13 cellular contexts compared by ENCODE assay signal in the genomic region with DNA sequence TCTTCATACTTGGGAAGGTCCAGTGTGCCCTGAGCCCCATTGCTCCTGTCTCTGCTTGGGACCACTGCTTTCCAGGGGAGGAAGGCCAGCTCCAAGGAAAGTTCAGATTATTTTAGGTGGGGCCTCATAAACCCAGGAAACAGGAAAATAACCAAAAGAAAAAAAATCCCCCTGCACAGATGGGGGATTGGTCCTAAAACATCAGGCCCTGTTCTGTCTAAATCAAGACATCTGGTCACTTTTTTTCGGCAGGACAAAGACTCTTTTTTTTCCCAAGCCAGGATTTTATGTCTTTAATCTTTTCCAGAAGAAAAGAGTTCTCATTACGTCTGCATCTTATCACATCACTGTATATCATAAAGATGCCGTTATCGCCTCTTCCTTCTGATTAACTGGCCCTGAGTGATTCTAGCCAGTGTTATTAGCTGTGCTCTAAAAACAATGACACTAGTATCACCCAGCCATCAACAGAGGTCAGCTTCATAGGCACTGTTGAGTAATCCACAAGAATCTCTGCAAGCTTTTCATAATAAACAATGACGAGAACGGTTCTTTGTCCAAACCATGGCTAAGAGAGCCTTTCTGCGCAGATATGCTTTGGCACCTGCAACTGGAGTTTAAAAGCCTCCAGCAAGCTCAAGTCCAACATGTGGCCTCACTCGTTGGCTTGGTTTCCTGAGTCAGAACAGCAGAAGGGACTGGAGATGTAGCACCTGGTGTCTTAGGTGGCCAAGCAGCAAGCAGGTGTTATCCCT.
A peak's percentile ranks its signal among the peaks of the same experiment; 100 is the strongest.
DNase-seq lines count a peak whose midpoint lies in the region; ATAC-seq, FAIRE-seq and TF ChIP-seq lines count a peak whose summit lies in the region.
"Had no signal": no experiment of that assay in that cellular context is flagged by ENCODE, and none has a peak within 500 bp of the region (broad histone marks: within the 10 kb centered on the region; RNA-seq: fewer than 3 reads in every experiment).

No MANE protein-coding gene starts in this region.

- no peak overlapping the region for H3K4me3 ChIP-seq in endothelial cell of umbilical vein (replicated peaks in 1 of 3; ENCODE audit: insufficient read depth in 1 of 3, low read depth in 1 of 3, low read length in 3 of 3)
- no peak overlapping the region for H3K4me3 ChIP-seq in prostate gland
- H3K4me3 ChIP-seq: K562 had no signal

- BruUV-seq in endothelial cell of umbilical vein (replicated peaks; lab: Mats Ljungman, UMichigan) = no TSS peak

- CTCF ChIA-PET in endothelial cell of umbilical vein (lab: Charles Lee) = interaction anchor here (0.6 to 0.8 kb wide), 4 partner anchors 11 to 240 kb away, joined by 3 read pairs; no protein-coding TSS in a partner anchor

- TF ChIP-seq POLR2A in endothelial cell of umbilical vein (IDR thresholded peaks at IDR 0.05; ENCODE audit: low read depth, low read length) = no peak
- no peak for TF ChIP-seq POLR2A in prostate gland (IDR thresholded peaks at IDR 0.05)

- DNase-seq in DMS 273 (lab: John Stamatoyannopoulos, UW; ENCODE audit: unreplicated experiment) (peak; percentile 24), DMS 273 treated with DMSO at 0.1 percent for 48 hours (lab: John Stamatoyannopoulos, UW) (no peak), endothelial cell of umbilical vein (ENCODE audit: low read depth, low spot score) (peak; percentile 78), medulla oblongata (ENCODE audit: extremely low spot score) (peak; percentile 94), ureter (ENCODE audit: low spot score) (peak; percentile 71), Kasumi-1 (lab: John Stamatoyannopoulos, UW) (no peak), prostate gland (ENCODE audit: low spot score) (no peak)
- DNase-seq: activated T-cell treated with anti-CD3 and anti-CD28 coated beads for 4 hours, NCI-H774 had no signal

- POLR2A ChIA-PET in endothelial cell of umbilical vein (lab: Charles Lee) = no interaction called here

- no peaks in the 10 kb centered on the region for H3K9me1 ChIP-seq in endothelial cell of umbilical vein (replicated peaks; ENCODE audit: control insufficient read depth, extremely low read depth, insufficient read depth, low read length)

- no peaks in the 10 kb centered on the region for H4K20me1 ChIP-seq in endothelial cell of umbilical vein (replicated peaks; ENCODE audit: control insufficient read depth, extremely low read depth, insufficient read depth, low read length)

- H3K79me2 ChIP-seq in endothelial cell of umbilical vein (ENCODE audit: control insufficient read depth, insufficient read depth, low read length) = no peaks in the 10 kb centered on the region

- dilution Hi-C loops in endothelial cell of umbilical vein (cut with MboI; ENCODE audit: extremely low pct_ligation_motif_present, low sequenced_read_pairs) = no loop called here

- H2AFZ ChIP-seq in endothelial cell of umbilical vein (ENCODE audit: low read depth, low read length) = peak overlapping the region; percentile 33

- peak; percentile 37 for FAIRE-seq in endothelial cell of umbilical vein (lab: Jason Lieb, UNC)
- FAIRE-seq: K562 had no signal

- no peak for ATAC-seq in GM19023 (IDR thresholded peaks at IDR 0.05; ENCODE audit: unreplicated experiment)
- ATAC-seq: K562, left colon had no signal

- H3K27ac ChIP-seq in endothelial cell of umbilical vein (ENCODE audit: insufficient read depth, low read depth, low read length) (no peak overlapping the region), prostate gland (peak overlapping the region in 1 of 2 donors; percentile 33)
- H3K27ac ChIP-seq: 22Rv1 had no signal

- intact Hi-C loops in endothelial cell of umbilical vein (cut with micrococcal nuclease) (no loop called here), prostate gland (cut with DNase I) (loop anchor here (1.0 to 5.0 kb wide), 2 partner anchors 43 to 190 kb away; no protein-coding TSS in a partner anchor)

- H3K36me3 ChIP-seq in endothelial cell of umbilical vein (ENCODE audit: control insufficient read depth in 2 of 2, extremely low read depth in 1 of 2, insufficient read depth in 2 of 2, low read length in 2 of 2) (no peaks in the 10 kb centered on the region), prostate gland (no peaks in the 10 kb centered on the region)

- H3K27me3 ChIP-seq in endothelial cell of umbilical vein (ENCODE audit: control insufficient read depth in 2 of 2, insufficient read depth in 2 of 2, low read length in 2 of 2) (no peaks in the 10 kb centered on the region), prostate gland (replicated peaks; ENCODE audit: insufficient read depth) (no peaks in the 10 kb centered on the region)

- WGBS in prostate gland = 30% methylated on average over 8 of the region's 8 CpGs

- no peak overlapping the region for H3K4me2 ChIP-seq in endothelial cell of umbilical vein (ENCODE audit: insufficient read depth, low read length)

- H3K4me1 ChIP-seq in endothelial cell of umbilical vein (ENCODE audit: control insufficient read depth, extremely low read depth, insufficient read depth, low read length) (peaks cover 33% of the 10 kb centered on the region), prostate gland (replicated peaks) (no peaks in the 10 kb centered on the region)

- H3K9ac ChIP-seq in endothelial cell of umbilical vein (replicated peaks; ENCODE audit: extremely low read depth, insufficient read depth, low read length) = no peak overlapping the region

- TF ChIP-seq CTCF in endothelial cell of umbilical vein (IDR thresholded peaks at IDR 0.05; ENCODE audit: extremely low read depth in 1 of 2, insufficient read depth in 1 of 2, low read depth in 1 of 2, low read length in 2 of 2) (no peak), prostate gland (IDR thresholded peaks at IDR 0.05) (no peak)

- H3K9me3 ChIP-seq in endothelial cell of umbilical vein (replicated peaks; ENCODE audit: control insufficient read depth, insufficient read depth, low read length) = no peaks in the 10 kb centered on the region
- H3K9me3 ChIP-seq in prostate gland = no peaks in the 10 kb centered on the region

TF ChIP-seq in endothelial cell of umbilical vein, 7 proteins besides CTCF, POLR2A, EP300 and RAD21:
- TF ChIP-seq MYC (IDR thresholded peaks at IDR 0.05; ENCODE audit: low read depth, low read length) = no peak
- peak; percentile 50 for TF ChIP-seq GATA2 (IDR thresholded peaks at IDR 0.05; ENCODE audit: insufficient read depth, insufficient read length, low read depth, low read length)
- TF ChIP-seq, protein P1, sequence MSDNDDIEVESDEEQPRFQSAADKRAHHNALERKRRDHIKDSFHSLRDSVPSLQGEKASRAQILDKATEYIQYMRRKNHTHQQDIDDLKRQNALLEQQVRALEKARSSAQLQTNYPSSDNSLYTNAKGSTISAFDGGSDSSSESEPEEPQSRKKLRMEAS (IDR thresholded peaks at IDR 0.05; ENCODE audit: insufficient read depth, insufficient read length) = no peak
- no peak for TF ChIP-seq FOS (IDR thresholded peaks at IDR 0.05; ENCODE audit: borderline replicate concordance, insufficient read depth, low read length)
- TF ChIP-seq POLR2AphosphoS5 (IDR thresholded peaks at IDR 0.05; ENCODE audit: insufficient read depth, low read depth, low read length) = no peak
- no peak for TF ChIP-seq JUN (IDR thresholded peaks at IDR 0.05; ENCODE audit: borderline replicate concordance, insufficient read depth, insufficient read length, low read depth)
- TF ChIP-seq EZH2 (IDR thresholded peaks at IDR 0.05; ENCODE audit: borderline replicate concordance, low read depth, low read length, severe bottlenecking) = no peak

Comparison
In these comparisons a context has a peak if more than half of its experiments do, and no peak if none do; other contexts are left out.
1. DNase-seq: peak in DMS 273 (single experiment), endothelial cell of umbilical vein (single experiment), medulla oblongata (single experiment) and ureter (single experiment); none in DMS 273 treated with DMSO at 0.1 percent for 48 hours (single experiment), Kasumi-1 (0 of 2) and prostate gland (single experiment).